Comparison of ENCODE assay signal across 8 cellular contexts in the genomic region with DNA sequence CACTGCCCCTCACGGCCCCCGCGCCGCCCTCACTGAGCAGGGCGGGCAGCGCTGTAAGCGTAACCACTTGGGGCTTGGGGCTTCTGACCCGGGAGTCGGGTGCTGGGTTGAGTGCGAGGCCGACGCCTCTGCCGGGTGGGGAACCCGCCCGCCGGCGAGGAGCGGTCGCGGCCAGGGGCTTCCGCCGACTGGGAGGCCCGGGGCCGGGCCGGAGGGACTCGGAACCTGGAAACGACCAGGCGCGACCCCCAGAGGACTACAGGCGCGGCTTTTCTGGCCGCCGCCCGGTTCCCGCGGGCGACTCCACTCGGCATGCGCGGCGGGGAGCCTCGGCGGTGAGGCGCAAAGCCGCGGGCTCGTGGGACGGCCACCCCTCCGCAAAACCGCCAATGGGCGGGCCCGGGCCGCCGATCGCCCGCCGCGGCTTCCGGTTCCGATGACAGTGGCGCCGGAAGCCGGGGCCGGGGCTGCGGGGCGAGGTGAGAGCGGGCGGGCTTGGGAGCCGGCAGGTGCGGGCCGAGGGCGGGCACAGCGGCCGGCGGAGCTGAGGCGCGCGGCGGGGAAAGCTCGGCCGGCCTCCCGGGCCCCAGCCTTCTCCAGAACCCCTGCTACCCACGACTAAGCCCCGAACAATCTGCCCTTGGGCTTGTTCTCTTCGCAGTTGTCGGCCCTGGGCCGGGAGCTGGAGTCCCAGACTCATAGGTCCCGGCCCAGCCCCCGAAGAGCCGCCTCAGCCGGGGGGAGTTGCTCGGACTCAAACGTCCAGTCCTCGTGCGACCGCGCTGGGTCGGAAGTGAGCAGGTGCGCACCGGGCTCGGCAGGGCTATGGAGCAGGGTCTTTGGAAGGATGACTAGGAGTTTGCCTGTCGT. TPM values are rescaled to one million over a fixed set of nuclear protein-coding genes. Genes with fewer than 3 reads are reported as not detected.
DNase-seq lines count a peak whose midpoint lies in the region; ATAC-seq, FAIRE-seq and TF ChIP-seq lines count a peak whose summit lies in the region.

A gene with protein sequence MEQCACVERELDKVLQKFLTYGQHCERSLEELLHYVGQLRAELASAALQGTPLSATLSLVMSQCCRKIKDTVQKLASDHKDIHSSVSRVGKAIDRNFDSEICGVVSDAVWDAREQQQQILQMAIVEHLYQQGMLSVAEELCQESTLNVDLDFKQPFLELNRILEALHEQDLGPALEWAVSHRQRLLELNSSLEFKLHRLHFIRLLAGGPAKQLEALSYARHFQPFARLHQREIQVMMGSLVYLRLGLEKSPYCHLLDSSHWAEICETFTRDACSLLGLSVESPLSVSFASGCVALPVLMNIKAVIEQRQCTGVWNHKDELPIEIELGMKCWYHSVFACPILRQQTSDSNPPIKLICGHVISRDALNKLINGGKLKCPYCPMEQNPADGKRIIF (plus strand): TSS at position 439 of the 870 bp plus-strand sequence. CDS start 7,106 bp downstream, outside the sequence.

- intact Hi-C loops in T-helper 1 cell treated with Interleukin-12 subunit alpha and Interleukin-12 subunit beta and Interleukin-4 antibody, amounts not matched to agents 30 ng/mL and 1 ng/mL, for 36 hours (cut with micrococcal nuclease), result loop anchor here (1.0 to 2.0 kb wide), 6 partner anchors 10 to 705 kb away; a partner anchor contains a TSS
- intact Hi-C loops in adrenal gland (cut with DNase I), result no loop called here
- intact Hi-C loops in heart left ventricle (cut with DNase I), result loop anchor here in 2 of 10 donors (2.0 kb wide), 2 partner anchors 18 to 22 kb away; a partner anchor contains a TSS
- intact Hi-C loops in posterior cingulate gyrus (cut with DNase I), result no loop called here

- TF ChIP-seq EP300 in upper lobe of left lung (IDR thresholded peaks at IDR 0.05), result peak in 1 of 4 donors; percentile 23

- ATAC-seq in HG02610 (IDR thresholded peaks at IDR 0.05; ENCODE audit: unreplicated experiment) (peak; percentile 87), heart left ventricle (peak; percentile 79 to 97 (median 96)), upper lobe of left lung (ENCODE audit: low FRiP score in 2 of 2) (peak; percentile 93 to 99)

- H3K4me1 ChIP-seq in adrenal gland (replicated peaks in 1 of 2) (peaks cover 7 to 10% of the 10 kb centered on the region in 2 donors), heart left ventricle (peaks cover 0 to 29% (median 10%) of the 10 kb centered on the region in 12 donors), upper lobe of left lung (peaks cover 15 to 30% (median 25%) of the 10 kb centered on the region in 4 donors)

- TF ChIP-seq POLR2A in GM12891 (IDR thresholded peaks at IDR 0.05; ENCODE audit: low read depth, low read length) (peak; percentile 58), adrenal gland (IDR thresholded peaks at IDR 0.05) (peak; percentile 64 to 78), heart left ventricle (IDR thresholded peaks at IDR 0.05) (peak; percentile 44 to 84), upper lobe of left lung (IDR thresholded peaks at IDR 0.05) (peak in 3 of 4 donors; percentile 57 to 89 (median 61))

- H3K4me3 ChIP-seq in adrenal gland (peak within 1 kb of the TSS; percentile 42 to 85 (median 70)), heart left ventricle (peak within 1 kb of the TSS; percentile 59 to 97 (median 92)), upper lobe of left lung (peak within 1 kb of the TSS; percentile 63 to 96 (median 79))

- H3K27ac ChIP-seq in adrenal gland (peak within 1 kb of the TSS; percentile 58 to 91 (median 81)), heart left ventricle (peak within 1 kb of the TSS; percentile 86 to 98 (median 96)), upper lobe of left lung (peak within 1 kb of the TSS; percentile 92 to 96 (median 94))

- FAIRE-seq in GM12891 (lab: Jason Lieb, UNC), result peak; percentile 78

- DNase-seq in GM12891 (ENCODE audit: insufficient read length, low spot score) (peak; percentile 96), NCI-H1105 (lab: John Stamatoyannopoulos, UW) (peak; percentile 53), adrenal gland (peak; percentile 80 to 87 (median 83)), heart left ventricle (peak; percentile 83 to 94 (median 89)), posterior cingulate gyrus (peak; percentile 67 to 97 (median 83)), upper lobe of left lung (peak; percentile 88 to 98)

- H3K27me3 ChIP-seq in adrenal gland, result no peaks in the 10 kb centered on the region
- H3K27me3 ChIP-seq in heart left ventricle, result no peaks in the 10 kb centered on the region
- H3K27me3 ChIP-seq in upper lobe of left lung, result no peaks in the 10 kb centered on the region

- TF ChIP-seq CTCF in adrenal gland (IDR thresholded peaks at IDR 0.05) (no peak), heart left ventricle (IDR thresholded peaks at IDR 0.05) (peak in 1 of 12 donors; percentile 4), upper lobe of left lung (IDR thresholded peaks at IDR 0.05) (no peak)

- peaks cover 0 to 6% of the 10 kb centered on the region in 2 donors for H3K36me3 ChIP-seq in adrenal gland (replicated peaks in 1 of 2)
- H3K36me3 ChIP-seq in heart left ventricle, result peaks cover 0 to 22% (median 11%) of the 10 kb centered on the region in 9 donors
- H3K36me3 ChIP-seq in upper lobe of left lung, result peaks cover 0 to 19% (median 6%) of the 10 kb centered on the region in 4 donors

- H3K9me3 ChIP-seq in adrenal gland (replicated peaks in 1 of 3), result no peaks in the 10 kb centered on the region
- H3K9me3 ChIP-seq in heart left ventricle, result no peaks in the 10 kb centered on the region
- H3K9me3 ChIP-seq in upper lobe of left lung, result no peaks in the 10 kb centered on the region

- WGBS in adrenal gland, 4 donors, result 0 to 1% (median 0%) methylated on average over 3 to 102 of the region's 102 CpGs
- 0 to 1% (median 0%) methylated on average over 45 to 102 of the region's 102 CpGs for WGBS in heart left ventricle, 4 donors
- 0 to 1% methylated on average over 7 to 28 of the region's 102 CpGs for WGBS in upper lobe of left lung, 2 donors

TF ChIP-seq in GM12891, 5 proteins besides CTCF, POLR2A, EP300 and RAD21:
- TF ChIP-seq TAF1 (IDR thresholded peaks at IDR 0.05; ENCODE audit: low read depth, low read length) (peak; percentile 89), PAX5 (IDR thresholded peaks at IDR 0.05; ENCODE audit: insufficient read depth, low read length, severe bottlenecking) (peak; percentile 39), POLR2AphosphoS5 (IDR thresholded peaks at IDR 0.05; ENCODE audit: low read depth, low read length) (no peak), SPI1 (IDR thresholded peaks at IDR 0.05; ENCODE audit: low read depth, low read length) (no peak)

RNA-seq across cellular contexts. Expression of the gene that starts here (rescaled TPM):
- polyA plus RNA-seq in GM12891 (2012; ENCODE audit: low read depth, missing spikeins), result 21.7 TPM
- total RNA-seq in T-helper 1 cell treated with Interleukin-12 subunit alpha and Interleukin-12 subunit beta and Interleukin-4 antibody, amounts not matched to agents 30 ng/mL and 1 ng/mL, for 36 hours, result 20.3 and 24.4 TPM in 2 replicates
- total RNA-seq in adrenal gland (10 to 100 TPM; 34.8 to 51.4 (median 40.3) TPM), heart left ventricle (10 to 100 TPM; 26.4 to 42.2 (median 32.7) TPM), upper lobe of left lung (10 to 100 TPM; 36.2 to 70.2 (median 46.0) TPM)
- polyA plus RNA-seq in adrenal gland (10 to 100 TPM; 28.1 to 36.7 (median 35.5) TPM), heart left ventricle (10 to 100 TPM; 29.9 to 40.4 TPM)

Comparison
In these comparisons a context has a peak if more than half of its experiments do, and no peak if none do; other contexts are left out.
1. Peak in every context shown above with its lines: DNase-seq, ATAC-seq, H3K4me3 ChIP-seq and H3K27ac ChIP-seq.